ENCODE assay signal across 1 cellular context in genomic region chr9:20551236-20551635, GRCh38.
A peak's percentile ranks its signal among the peaks of the same experiment; 100 is the strongest.
TF ChIP-seq lines count a peak whose summit lies in the region.

No MANE protein-coding gene starts in this region.

TF ChIP-seq in A549, 52 proteins besides CTCF, POLR2A, EP300 and RAD21 (continued from another document):
- TF ChIP-seq JUNB (IDR thresholded peaks at IDR 0.05) (0 out of 2 replicates have a peak, but pooled peaks have one; percentile 5), PBX3 (IDR thresholded peaks at IDR 0.05) (no peak), CHD4 (IDR thresholded peaks at IDR 0.05; ENCODE audit: borderline replicate concordance) (no peak), FOSL2 (IDR thresholded peaks at IDR 0.05) (no peak), FOSL2 (CRISPR knock-in tag; IDR thresholded peaks at IDR 0.05) (peak; percentile 22; the same call in 1 of the 2 replicates)
TF ChIP-seq in A549: peak in this region for 3.
